ENCODE assay signal across 9 cellular contexts in the genomic region with DNA sequence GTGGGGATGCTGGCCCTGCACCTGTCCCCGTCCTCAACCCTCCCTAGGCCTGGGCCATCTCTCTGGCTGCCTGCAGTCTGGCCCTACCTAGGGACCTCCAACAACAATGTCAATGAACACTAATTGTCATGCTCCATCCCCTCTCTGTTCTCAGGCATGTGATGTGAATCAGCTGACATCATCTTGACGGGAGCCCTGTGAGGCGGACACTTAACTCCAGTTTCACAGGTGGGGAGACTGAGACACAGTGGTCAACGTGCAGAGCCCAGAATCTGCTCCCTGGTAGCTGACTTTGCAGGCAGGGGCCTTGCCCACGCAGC. TPM values are rescaled to one million over a fixed set of nuclear protein-coding genes. Genes with fewer than 3 reads are reported as not detected.
DNase-seq lines count a peak whose midpoint lies in the region; ATAC-seq and TF ChIP-seq lines count a peak whose summit lies in the region.
"Had no signal": no experiment of that assay in that cellular context is flagged by ENCODE, and none has a peak within 500 bp of the region (broad histone marks: within the 10 kb centered on the region; RNA-seq: fewer than 3 reads in every experiment).

No MANE protein-coding gene starts in this region.

- no peaks in the 10 kb centered on the region for H3K27me3 Mint-ChIP-seq in naive thymus-derived CD8-positive, alpha-beta T cell

- POLR2A ChIA-PET in AG04450 (lab: Yijun Ruan, JAX) = interaction anchor here (0.9 to 1.0 kb wide), 2 partner anchors 12 to 790 kb away, joined by 4 to 5 read pairs; no protein-coding TSS in a partner anchor
- POLR2A ChIA-PET in naive thymus-derived CD8-positive, alpha-beta T cell (lab: Charles Lee) = interaction anchor here (0.6 to 2.7 kb wide), 14 partner anchors 10 to 323 kb away, joined by 3 to 38 read pairs (median 4); a partner anchor contains a TSS

- no peak for ATAC-seq in naive thymus-derived CD8-positive, alpha-beta T cell

- peak overlapping the region in 8 of 10 donors; percentile 9 to 92 (median 56) for H3K4me3 Mint-ChIP-seq in naive thymus-derived CD8-positive, alpha-beta T cell

- CTCF ChIA-PET in AG04450 (lab: Charles Lee) = interaction anchor here (0.7 to 1.3 kb wide), 2 partner anchors 23 to 82 kb away, joined by 3 to 6 read pairs; a partner anchor contains a TSS

- H3K9me3 ChIP-seq in AG04450 (ENCODE audit: control insufficient read depth, insufficient read depth, low read length) = no peaks in the 10 kb centered on the region; the same call in 1 of the 2 replicates
- H3K9me3 ChIP-seq in MG63 = no peaks in the 10 kb centered on the region

- H3K27ac ChIP-seq in AG04450 (ENCODE audit: low read depth, low read length) (peak overlapping the region; percentile 80), dorsolateral prefrontal cortex (peak overlapping the region in 56 of 59 donors; percentile 29 to 97 (median 87))

- peaks cover 6% of the 10 kb centered on the region for H3K36me3 ChIP-seq in MG63

- H3K4me3 ChIP-seq in AG04450 (ENCODE audit: low read depth, low read length) = peak overlapping the region; percentile 65
- peak overlapping the region; percentile 93 for H3K4me3 ChIP-seq in MG63
- H3K4me3 ChIP-seq in dorsolateral prefrontal cortex = peak overlapping the region; percentile 66 to 99 (median 94)

- no peaks in the 10 kb centered on the region for H3K9me3 Mint-ChIP-seq in naive thymus-derived CD8-positive, alpha-beta T cell

- intact Hi-C loops in dorsolateral prefrontal cortex (cut with DNase I) = loop anchor here (2.0 to 10.0 kb wide), 5 partner anchors 80 to 355 kb away; a partner anchor contains a TSS

- no peaks in the 10 kb centered on the region for H3K36me3 Mint-ChIP-seq in naive thymus-derived CD8-positive, alpha-beta T cell

- no peak for TF ChIP-seq CTCF in AG04450 (IDR thresholded peaks at IDR 0.05; ENCODE audit: low read depth, low read length)
- TF ChIP-seq CTCF in dorsolateral prefrontal cortex (IDR thresholded peaks at IDR 0.05 in 54 of 56, conservative IDR thresholded peaks at IDR 0.05 in 2 of 56; ENCODE audit: low read depth in 1 of 56, partially characterized antibody in 56 of 56) = no peak

- no peak overlapping the region for H3K27ac Mint-ChIP-seq in naive thymus-derived CD8-positive, alpha-beta T cell

- peaks cover under 1% of the 10 kb centered on the region for H3K27me3 ChIP-seq in AG04450 (ENCODE audit: control insufficient read depth, insufficient read depth, low read length)
- H3K27me3 ChIP-seq in MG63 = no peaks in the 10 kb centered on the region
- H3K27me3 ChIP-seq in dorsolateral prefrontal cortex = no peaks in the 10 kb centered on the region

- DNase-seq in AG04450 (ENCODE audit: low read depth, low spot score) = no peak
- no peak for DNase-seq in MG63
- no peak for DNase-seq in dorsolateral prefrontal cortex
- DNase-seq in naive thymus-derived CD8-positive, alpha-beta T cell = no peak
- no peak for DNase-seq in iPS-NIHi7 (ENCODE audit: extremely low spot score)
- DNase-seq in NCI-H1930 (lab: John Stamatoyannopoulos, UW) = no peak
- no peak for DNase-seq in NCI-H1092 treated with DMSO at 0.1 percent for 48 hours (lab: John Stamatoyannopoulos, UW)
- DNase-seq in NCI-H526 treated with DMSO at 0.1 percent for 48 hours (lab: John Stamatoyannopoulos, UW) = no peak

- peaks cover 25 to 56% (median 51%) of the 10 kb centered on the region in 4 donors for H3K4me1 Mint-ChIP-seq in naive thymus-derived CD8-positive, alpha-beta T cell

RNA-seq across cellular contexts. Expression of a gene that starts 0.8 kb away (rescaled TPM):
- 12.8 and 18.0 TPM in 2 replicates for polyA plus RNA-seq in AG04450 (2011; rRNA removed)
- polyA minus RNA-seq in AG04450 (2011; rRNA and poly(A)+ RNA removed) = 11.7 and 19.6 TPM in 2 replicates
- 37.8 and 48.0 TPM in 2 replicates for total RNA-seq in MG63 (2014; rRNA removed; shearing (Covaris generic); ENCODE audit: low replicate concordance)
- total RNA-seq in dorsolateral prefrontal cortex = 100 to 1,000 TPM; 105 to 197 (median 137) TPM
- 10 to 100 TPM; 42.0 to 42.7 TPM for total RNA-seq in naive thymus-derived CD8-positive, alpha-beta T cell
- 10 to 100 TPM; 22.5 to 33.0 (median 32.1) TPM for polyA plus RNA-seq in naive thymus-derived CD8-positive, alpha-beta T cell

RNA-seq across cellular contexts. Expression of a gene that starts 12.8 kb away (rescaled TPM):
- not detected in 2 replicates for polyA plus RNA-seq in AG04450 (2011; rRNA removed)
- polyA minus RNA-seq in AG04450 (2011; rRNA and poly(A)+ RNA removed) = not detected in 2 replicates
- total RNA-seq in MG63 (2014; rRNA removed; shearing (Covaris generic); ENCODE audit: low replicate concordance) = 0.22 and 0.92 TPM in 2 replicates
- total RNA-seq in dorsolateral prefrontal cortex = 10 to 100 TPM in 46 of 120 experiments, 1 to 10 TPM in 74; 2.1 to 27.7 (median 9.1) TPM
- not detected for total RNA-seq in naive thymus-derived CD8-positive, alpha-beta T cell
- polyA plus RNA-seq in naive thymus-derived CD8-positive, alpha-beta T cell = not detected
- total RNA-seq: LHCN-M2 had no signal

RNA-seq across cellular contexts. Expression of a gene that starts 17.1 kb away (rescaled TPM):
- polyA plus RNA-seq in AG04450 (2011; rRNA removed) = 7.5 and 9.3 TPM in 2 replicates
- polyA minus RNA-seq in AG04450 (2011; rRNA and poly(A)+ RNA removed) = 5.5 and 8.3 TPM in 2 replicates
- total RNA-seq in MG63 (2014; rRNA removed; shearing (Covaris generic); ENCODE audit: low replicate concordance) = 20.2 and 40.9 TPM in 2 replicates
- 10 to 100 TPM in 47 of 120 experiments, 1 to 10 TPM in 73; 3.4 to 22.4 (median 9.0) TPM for total RNA-seq in dorsolateral prefrontal cortex
- total RNA-seq in naive thymus-derived CD8-positive, alpha-beta T cell = 10 to 100 TPM; 16.9 to 20.7 TPM
- 10 to 100 TPM; 50.9 to 67.5 (median 59.4) TPM for polyA plus RNA-seq in naive thymus-derived CD8-positive, alpha-beta T cell

RNA-seq across cellular contexts. Expression of a gene that starts 17.6 kb away (rescaled TPM):
- polyA plus RNA-seq in AG04450 (2011; rRNA removed) = 0.86 and 1.1 TPM in 2 replicates
- polyA minus RNA-seq in AG04450 (2011; rRNA and poly(A)+ RNA removed) = 1.2 and 1.7 TPM in 2 replicates
- 1.2 and 3.9 TPM in 2 replicates for total RNA-seq in MG63 (2014; rRNA removed; shearing (Covaris generic); ENCODE audit: low replicate concordance)
- 10 to 100 TPM in 118 of 120 experiments, 1 to 10 TPM in 2; 6.8 to 31.5 (median 21.2) TPM for total RNA-seq in dorsolateral prefrontal cortex
- 1 to 10 TPM in 1 of 2 experiments, under 1 TPM in 1; 0.91 to 1.1 TPM for total RNA-seq in naive thymus-derived CD8-positive, alpha-beta T cell
- polyA plus RNA-seq in naive thymus-derived CD8-positive, alpha-beta T cell = 1 to 10 TPM in 1 of 3 donors, under 1 TPM in 2; 0.77 to 1.6 (median 0.82) TPM

RNA-seq across cellular contexts. Expression of a gene that starts 22.0 kb away (rescaled TPM):
- not detected in 2 replicates for polyA plus RNA-seq in AG04450 (2011; rRNA removed)
- polyA minus RNA-seq in AG04450 (2011; rRNA and poly(A)+ RNA removed) = not detected in 2 replicates
- total RNA-seq in MG63 (2014; rRNA removed; shearing (Covaris generic); ENCODE audit: low replicate concordance) = 5.0 and 9.9 TPM in 2 replicates
- total RNA-seq in dorsolateral prefrontal cortex = 1 to 10 TPM; 1.3 to 8.3 (median 3.5) TPM
- total RNA-seq in naive thymus-derived CD8-positive, alpha-beta T cell = not detected
- 1 to 10 TPM in 1 of 3 donors, under 1 TPM in 1, not detected in 1; 0.63 to 1.1 TPM for polyA plus RNA-seq in naive thymus-derived CD8-positive, alpha-beta T cell
